Comparison of ENCODE assay signal across 1 cellular context in the genomic region with DNA sequence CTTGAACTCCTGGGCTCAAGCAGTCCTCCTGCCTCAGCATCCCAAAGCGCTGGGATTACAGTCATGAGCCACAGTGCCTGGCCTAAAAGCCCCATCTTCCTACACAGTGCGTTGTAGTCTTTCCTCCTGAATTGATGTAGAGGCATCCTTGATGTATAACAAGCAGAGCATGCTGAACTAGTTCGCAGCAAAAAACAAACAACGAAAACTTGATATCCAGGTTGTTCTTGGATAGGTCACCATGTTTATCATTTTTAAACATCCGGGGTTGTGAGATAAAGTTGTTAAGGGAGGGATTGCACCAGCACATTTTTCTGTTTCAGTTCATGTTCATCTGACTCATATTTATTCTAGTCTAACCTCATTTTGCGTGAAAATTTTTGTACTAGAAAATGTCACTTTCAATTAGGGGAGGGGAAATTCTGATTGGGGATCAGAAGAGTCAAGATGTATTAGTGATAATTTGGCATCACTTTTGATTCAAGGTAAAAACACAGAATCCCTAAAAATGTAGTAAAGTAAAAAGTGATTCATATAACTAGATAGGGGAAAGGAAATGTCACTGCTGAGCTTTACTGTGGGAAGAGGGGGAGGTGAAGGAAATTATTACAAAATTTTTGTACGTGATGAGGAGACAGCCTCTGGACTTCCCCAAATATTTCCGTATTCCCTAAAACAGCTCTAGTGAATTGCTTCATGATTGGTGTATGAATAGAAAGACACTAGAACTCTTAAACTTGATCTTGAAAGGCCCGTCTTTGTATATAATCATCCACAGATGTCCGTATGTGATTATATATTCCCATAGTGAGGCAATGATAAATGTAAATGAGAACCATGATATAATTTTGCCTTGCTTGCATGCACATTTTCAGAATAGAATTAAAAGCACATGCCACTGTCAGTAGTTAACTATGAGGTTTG.
A peak's percentile ranks its signal among the peaks of the same experiment; 100 is the strongest.
TF ChIP-seq lines count a peak whose summit lies in the region.

No MANE protein-coding gene starts in this region.

TF ChIP-seq in GM12878, 131 proteins besides CTCF, POLR2A, EP300 and RAD21 (continued from another document and continues in another):
- TF ChIP-seq NFXL1 (IDR thresholded peaks at IDR 0.05; ENCODE audit: borderline replicate concordance), result no peak
- TF ChIP-seq, protein P1, sequence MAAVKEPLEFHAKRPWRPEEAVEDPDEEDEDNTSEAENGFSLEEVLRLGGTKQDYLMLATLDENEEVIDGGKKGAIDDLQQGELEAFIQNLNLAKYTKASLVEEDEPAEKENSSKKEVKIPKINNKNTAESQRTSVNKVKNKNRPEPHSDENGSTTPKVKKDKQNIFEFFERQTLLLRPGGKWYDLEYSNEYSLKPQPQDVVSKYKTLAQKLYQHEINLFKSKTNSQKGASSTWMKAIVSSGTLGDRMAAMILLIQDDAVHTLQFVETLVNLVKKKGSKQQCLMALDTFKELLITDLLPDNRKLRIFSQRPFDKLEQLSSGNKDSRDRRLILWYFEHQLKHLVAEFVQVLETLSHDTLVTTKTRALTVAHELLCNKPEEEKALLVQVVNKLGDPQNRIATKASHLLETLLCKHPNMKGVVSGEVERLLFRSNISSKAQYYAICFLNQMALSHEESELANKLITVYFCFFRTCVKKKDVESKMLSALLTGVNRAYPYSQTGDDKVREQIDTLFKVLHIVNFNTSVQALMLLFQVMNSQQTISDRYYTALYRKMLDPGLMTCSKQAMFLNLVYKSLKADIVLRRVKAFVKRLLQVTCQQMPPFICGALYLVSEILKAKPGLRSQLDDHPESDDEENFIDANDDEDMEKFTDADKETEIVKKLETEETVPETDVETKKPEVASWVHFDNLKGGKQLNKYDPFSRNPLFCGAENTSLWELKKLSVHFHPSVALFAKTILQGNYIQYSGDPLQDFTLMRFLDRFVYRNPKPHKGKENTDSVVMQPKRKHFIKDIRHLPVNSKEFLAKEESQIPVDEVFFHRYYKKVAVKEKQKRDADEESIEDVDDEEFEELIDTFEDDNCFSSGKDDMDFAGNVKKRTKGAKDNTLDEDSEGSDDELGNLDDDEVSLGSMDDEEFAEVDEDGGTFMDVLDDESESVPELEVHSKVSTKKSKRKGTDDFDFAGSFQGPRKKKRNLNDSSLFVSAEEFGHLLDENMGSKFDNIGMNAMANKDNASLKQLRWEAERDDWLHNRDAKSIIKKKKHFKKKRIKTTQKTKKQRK (IDR thresholded peaks at IDR 0.05; ENCODE audit: low read depth, low read length), result no peak
- no peak for TF ChIP-seq ZNF622 (IDR thresholded peaks at IDR 0.05)
- TF ChIP-seq SMC3 (IDR thresholded peaks at IDR 0.05; ENCODE audit: borderline replicate concordance, low read length), result no peak
- TF ChIP-seq, protein P2, sequence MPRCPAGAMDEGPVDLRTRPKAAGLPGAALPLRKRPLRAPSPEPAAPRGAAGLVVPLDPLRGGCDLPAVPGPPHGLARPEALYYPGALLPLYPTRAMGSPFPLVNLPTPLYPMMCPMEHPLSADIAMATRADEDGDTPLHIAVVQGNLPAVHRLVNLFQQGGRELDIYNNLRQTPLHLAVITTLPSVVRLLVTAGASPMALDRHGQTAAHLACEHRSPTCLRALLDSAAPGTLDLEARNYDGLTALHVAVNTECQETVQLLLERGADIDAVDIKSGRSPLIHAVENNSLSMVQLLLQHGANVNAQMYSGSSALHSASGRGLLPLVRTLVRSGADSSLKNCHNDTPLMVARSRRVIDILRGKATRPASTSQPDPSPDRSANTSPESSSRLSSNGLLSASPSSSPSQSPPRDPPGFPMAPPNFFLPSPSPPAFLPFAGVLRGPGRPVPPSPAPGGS (IDR thresholded peaks at IDR 0.05; ENCODE audit: borderline replicate concordance, insufficient read depth, low read depth, low read length, poor library complexity, severe bottlenecking), result no peak
- TF ChIP-seq KAT2A (conservative IDR thresholded peaks at IDR 0.05; ENCODE audit: control insufficient read depth, low read depth, low read length), result no peak
- 0 out of 2 replicates have a peak, but pooled peaks have one; percentile 32 for TF ChIP-seq MEF2A (IDR thresholded peaks at IDR 0.05; ENCODE audit: insufficient read depth, low read depth, low read length)
- TF ChIP-seq, protein P3, sequence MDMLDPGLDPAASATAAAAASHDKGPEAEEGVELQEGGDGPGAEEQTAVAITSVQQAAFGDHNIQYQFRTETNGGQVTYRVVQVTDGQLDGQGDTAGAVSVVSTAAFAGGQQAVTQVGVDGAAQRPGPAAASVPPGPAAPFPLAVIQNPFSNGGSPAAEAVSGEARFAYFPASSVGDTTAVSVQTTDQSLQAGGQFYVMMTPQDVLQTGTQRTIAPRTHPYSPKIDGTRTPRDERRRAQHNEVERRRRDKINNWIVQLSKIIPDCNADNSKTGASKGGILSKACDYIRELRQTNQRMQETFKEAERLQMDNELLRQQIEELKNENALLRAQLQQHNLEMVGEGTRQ (IDR thresholded peaks at IDR 0.05; ENCODE audit: borderline replicate concordance, low read depth, low read length), result no peak
- no peak for TF ChIP-seq SP1 (IDR thresholded peaks at IDR 0.05; ENCODE audit: low read depth, low read length)
- peak; percentile 36; the same call in 1 of the 2 replicates for TF ChIP-seq PML (IDR thresholded peaks at IDR 0.05; ENCODE audit: low read length)
- TF ChIP-seq NR2F1 (conservative IDR thresholded peaks at IDR 0.05), result no peak
- TF ChIP-seq, protein P4, sequence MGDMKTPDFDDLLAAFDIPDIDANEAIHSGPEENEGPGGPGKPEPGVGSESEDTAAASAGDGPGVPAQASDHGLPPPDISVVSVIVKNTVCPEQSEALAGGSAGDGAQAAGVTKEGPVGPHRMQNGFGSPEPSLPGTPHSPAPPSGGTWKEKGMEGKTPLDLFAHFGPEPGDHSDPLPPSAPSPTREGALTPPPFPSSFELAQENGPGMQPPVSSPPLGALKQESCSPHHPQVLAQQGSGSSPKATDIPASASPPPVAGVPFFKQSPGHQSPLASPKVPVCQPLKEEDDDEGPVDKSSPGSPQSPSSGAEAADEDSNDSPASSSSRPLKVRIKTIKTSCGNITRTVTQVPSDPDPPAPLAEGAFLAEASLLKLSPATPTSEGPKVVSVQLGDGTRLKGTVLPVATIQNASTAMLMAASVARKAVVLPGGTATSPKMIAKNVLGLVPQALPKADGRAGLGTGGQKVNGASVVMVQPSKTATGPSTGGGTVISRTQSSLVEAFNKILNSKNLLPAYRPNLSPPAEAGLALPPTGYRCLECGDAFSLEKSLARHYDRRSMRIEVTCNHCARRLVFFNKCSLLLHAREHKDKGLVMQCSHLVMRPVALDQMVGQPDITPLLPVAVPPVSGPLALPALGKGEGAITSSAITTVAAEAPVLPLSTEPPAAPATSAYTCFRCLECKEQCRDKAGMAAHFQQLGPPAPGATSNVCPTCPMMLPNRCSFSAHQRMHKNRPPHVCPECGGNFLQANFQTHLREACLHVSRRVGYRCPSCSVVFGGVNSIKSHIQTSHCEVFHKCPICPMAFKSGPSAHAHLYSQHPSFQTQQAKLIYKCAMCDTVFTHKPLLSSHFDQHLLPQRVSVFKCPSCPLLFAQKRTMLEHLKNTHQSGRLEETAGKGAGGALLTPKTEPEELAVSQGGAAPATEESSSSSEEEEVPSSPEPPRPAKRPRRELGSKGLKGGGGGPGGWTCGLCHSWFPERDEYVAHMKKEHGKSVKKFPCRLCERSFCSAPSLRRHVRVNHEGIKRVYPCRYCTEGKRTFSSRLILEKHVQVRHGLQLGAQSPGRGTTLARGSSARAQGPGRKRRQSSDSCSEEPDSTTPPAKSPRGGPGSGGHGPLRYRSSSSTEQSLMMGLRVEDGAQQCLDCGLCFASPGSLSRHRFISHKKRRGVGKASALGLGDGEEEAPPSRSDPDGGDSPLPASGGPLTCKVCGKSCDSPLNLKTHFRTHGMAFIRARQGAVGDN (IDR thresholded peaks at IDR 0.05), result no peak; the same call in 1 of the 2 replicates
- TF ChIP-seq KLF5 (IDR thresholded peaks at IDR 0.05; ENCODE audit: partially characterized antibody), result no peak
- no peak; the same call in 1 of the 2 replicates for TF ChIP-seq ZNF217 (IDR thresholded peaks at IDR 0.05)
- no peak for TF ChIP-seq RFX5 (IDR thresholded peaks at IDR 0.05; ENCODE audit: low read depth, low read length)
- TF ChIP-seq, protein P5, sequence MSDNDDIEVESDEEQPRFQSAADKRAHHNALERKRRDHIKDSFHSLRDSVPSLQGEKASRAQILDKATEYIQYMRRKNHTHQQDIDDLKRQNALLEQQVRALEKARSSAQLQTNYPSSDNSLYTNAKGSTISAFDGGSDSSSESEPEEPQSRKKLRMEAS (IDR thresholded peaks at IDR 0.05; ENCODE audit: low read depth, low read length), result no peak
- TF ChIP-seq PAX5 (IDR thresholded peaks at IDR 0.05; ENCODE audit: borderline replicate concordance, low read depth, low read length), result no peak
- TF ChIP-seq, protein P6, sequence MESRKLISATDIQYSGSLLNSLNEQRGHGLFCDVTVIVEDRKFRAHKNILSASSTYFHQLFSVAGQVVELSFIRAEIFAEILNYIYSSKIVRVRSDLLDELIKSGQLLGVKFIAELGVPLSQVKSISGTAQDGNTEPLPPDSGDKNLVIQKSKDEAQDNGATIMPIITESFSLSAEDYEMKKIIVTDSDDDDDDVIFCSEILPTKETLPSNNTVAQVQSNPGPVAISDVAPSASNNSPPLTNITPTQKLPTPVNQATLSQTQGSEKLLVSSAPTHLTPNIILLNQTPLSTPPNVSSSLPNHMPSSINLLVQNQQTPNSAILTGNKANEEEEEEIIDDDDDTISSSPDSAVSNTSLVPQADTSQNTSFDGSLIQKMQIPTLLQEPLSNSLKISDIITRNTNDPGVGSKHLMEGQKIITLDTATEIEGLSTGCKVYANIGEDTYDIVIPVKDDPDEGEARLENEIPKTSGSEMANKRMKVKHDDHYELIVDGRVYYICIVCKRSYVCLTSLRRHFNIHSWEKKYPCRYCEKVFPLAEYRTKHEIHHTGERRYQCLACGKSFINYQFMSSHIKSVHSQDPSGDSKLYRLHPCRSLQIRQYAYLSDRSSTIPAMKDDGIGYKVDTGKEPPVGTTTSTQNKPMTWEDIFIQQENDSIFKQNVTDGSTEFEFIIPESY (IDR thresholded peaks at IDR 0.05), result no peak
- no peak for TF ChIP-seq SIX5 (IDR thresholded peaks at IDR 0.05; ENCODE audit: low read depth, low read length, severe bottlenecking)
- no peak for TF ChIP-seq SMARCA5 (IDR thresholded peaks at IDR 0.05)
- TF ChIP-seq CHD1 (IDR thresholded peaks at IDR 0.05; ENCODE audit: low read depth, low read length), result no peak
- TF ChIP-seq, protein P7, sequence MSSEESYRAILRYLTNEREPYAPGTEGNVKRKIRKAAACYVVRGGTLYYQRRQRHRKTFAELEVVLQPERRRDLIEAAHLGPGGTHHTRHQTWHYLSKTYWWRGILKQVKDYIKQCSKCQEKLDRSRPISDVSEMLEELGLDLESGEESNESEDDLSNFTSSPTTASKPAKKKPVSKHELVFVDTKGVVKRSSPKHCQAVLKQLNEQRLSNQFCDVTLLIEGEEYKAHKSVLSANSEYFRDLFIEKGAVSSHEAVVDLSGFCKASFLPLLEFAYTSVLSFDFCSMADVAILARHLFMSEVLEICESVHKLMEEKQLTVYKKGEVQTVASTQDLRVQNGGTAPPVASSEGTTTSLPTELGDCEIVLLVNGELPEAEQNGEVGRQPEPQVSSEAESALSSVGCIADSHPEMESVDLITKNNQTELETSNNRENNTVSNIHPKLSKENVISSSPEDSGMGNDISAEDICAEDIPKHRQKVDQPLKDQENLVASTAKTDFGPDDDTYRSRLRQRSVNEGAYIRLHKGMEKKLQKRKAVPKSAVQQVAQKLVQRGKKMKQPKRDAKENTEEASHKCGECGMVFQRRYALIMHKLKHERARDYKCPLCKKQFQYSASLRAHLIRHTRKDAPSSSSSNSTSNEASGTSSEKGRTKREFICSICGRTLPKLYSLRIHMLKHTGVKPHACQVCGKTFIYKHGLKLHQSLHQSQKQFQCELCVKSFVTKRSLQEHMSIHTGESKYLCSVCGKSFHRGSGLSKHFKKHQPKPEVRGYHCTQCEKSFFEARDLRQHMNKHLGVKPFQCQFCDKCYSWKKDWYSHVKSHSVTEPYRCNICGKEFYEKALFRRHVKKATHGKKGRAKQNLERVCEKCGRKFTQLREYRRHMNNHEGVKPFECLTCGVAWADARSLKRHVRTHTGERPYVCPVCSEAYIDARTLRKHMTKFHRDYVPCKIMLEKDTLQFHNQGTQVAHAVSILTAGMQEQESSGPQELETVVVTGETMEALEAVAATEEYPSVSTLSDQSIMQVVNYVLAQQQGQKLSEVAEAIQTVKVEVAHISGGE (CRISPR knock-in tag; IDR thresholded peaks at IDR 0.05), result no peak
- peak; percentile 50 to 68; a peak in 2 of 4 replicates for TF ChIP-seq IKZF2 (IDR thresholded peaks at IDR 0.05)
- TF ChIP-seq, protein P8, sequence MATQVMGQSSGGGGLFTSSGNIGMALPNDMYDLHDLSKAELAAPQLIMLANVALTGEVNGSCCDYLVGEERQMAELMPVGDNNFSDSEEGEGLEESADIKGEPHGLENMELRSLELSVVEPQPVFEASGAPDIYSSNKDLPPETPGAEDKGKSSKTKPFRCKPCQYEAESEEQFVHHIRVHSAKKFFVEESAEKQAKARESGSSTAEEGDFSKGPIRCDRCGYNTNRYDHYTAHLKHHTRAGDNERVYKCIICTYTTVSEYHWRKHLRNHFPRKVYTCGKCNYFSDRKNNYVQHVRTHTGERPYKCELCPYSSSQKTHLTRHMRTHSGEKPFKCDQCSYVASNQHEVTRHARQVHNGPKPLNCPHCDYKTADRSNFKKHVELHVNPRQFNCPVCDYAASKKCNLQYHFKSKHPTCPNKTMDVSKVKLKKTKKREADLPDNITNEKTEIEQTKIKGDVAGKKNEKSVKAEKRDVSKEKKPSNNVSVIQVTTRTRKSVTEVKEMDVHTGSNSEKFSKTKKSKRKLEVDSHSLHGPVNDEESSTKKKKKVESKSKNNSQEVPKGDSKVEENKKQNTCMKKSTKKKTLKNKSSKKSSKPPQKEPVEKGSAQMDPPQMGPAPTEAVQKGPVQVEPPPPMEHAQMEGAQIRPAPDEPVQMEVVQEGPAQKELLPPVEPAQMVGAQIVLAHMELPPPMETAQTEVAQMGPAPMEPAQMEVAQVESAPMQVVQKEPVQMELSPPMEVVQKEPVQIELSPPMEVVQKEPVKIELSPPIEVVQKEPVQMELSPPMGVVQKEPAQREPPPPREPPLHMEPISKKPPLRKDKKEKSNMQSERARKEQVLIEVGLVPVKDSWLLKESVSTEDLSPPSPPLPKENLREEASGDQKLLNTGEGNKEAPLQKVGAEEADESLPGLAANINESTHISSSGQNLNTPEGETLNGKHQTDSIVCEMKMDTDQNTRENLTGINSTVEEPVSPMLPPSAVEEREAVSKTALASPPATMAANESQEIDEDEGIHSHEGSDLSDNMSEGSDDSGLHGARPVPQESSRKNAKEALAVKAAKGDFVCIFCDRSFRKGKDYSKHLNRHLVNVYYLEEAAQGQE (IDR thresholded peaks at IDR 0.05; ENCODE audit: low read depth, low read length), result no peak
